Comparison of ENCODE assay signal across 8 cellular contexts in the genomic region with DNA sequence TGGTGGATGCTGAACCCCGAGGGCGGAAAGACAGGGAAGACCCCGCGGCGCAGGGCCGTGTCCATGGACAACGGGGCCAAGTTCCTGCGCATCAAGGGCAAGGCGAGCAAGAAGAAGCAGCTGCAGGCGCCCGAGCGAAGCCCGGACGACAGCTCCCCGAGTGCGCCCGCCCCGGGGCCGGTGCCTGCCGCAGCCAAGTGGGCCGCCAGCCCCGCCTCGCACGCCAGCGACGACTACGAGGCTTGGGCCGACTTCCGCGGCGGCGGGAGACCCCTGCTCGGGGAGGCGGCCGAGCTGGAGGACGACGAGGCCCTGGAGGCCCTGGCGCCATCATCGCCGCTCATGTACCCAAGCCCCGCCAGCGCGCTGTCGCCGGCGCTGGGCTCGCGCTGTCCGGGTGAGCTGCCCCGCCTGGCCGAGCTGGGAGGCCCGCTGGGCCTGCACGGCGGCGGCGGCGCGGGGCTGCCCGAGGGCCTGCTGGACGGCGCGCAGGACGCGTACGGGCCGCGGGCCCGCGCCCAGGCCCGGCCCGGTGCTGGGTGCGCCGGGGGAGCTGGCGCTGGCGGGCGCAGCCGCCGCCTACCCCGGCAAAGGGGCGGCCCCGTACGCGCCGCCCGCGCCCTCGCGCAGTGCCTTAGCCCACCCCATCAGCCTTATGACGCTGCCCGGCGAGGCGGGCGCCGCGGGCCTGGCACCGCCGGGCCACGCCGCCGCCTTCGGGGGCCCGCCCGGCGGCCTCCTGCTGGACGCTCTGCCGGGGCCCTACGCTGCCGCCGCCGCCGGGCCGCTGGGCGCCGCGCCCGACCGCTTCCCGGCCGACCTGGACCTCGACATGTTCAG. TPM values are rescaled to one million over a fixed set of nuclear protein-coding genes. Genes with fewer than 3 reads are reported as not detected.
DNase-seq lines count a peak whose midpoint lies in the region; FAIRE-seq and TF ChIP-seq lines count a peak whose summit lies in the region.

No MANE protein-coding gene starts in this region.

- no peak overlapping the region for H4K12ac ChIP-seq in trophoblast cell (ENCODE audit: low read depth, low read length)

- no CpG with 5 or more reads among the region's 120 CpGs for WGBS in trophoblast cell (ENCODE audit: extremely low coverage, insufficient coverage, insufficient read length)

- peak overlapping the region; percentile 72 for H3K4me3 Mint-ChIP-seq in activated naive CD4-positive, alpha-beta T cell treated with anti-CD3 and anti-CD28 coated beads for 36 hours
- H3K4me3 Mint-ChIP-seq in glutamatergic neuron (ENCODE audit: unreplicated experiment) = peak overlapping the region; percentile 42
- H3K4me3 Mint-ChIP-seq in endothelial cell (ENCODE audit: unreplicated experiment) = no peak overlapping the region

- H3K4ac ChIP-seq in trophoblast cell (ENCODE audit: low read depth, low read length) = no peak overlapping the region

- no peak for FAIRE-seq in GM19239 (lab: Jason Lieb, UNC)

- no TSS peak for BruUV-seq in A673 (replicated peaks; lab: Mats Ljungman, UMichigan)

- peak overlapping the region; percentile 20 for H4K91ac ChIP-seq in trophoblast cell (ENCODE audit: low read depth, low read length)

- H3K27ac ChIP-seq in A673 (ENCODE audit: low read depth, low read length, poor library complexity, severe bottlenecking) (peak overlapping the region; percentile 67), trophoblast cell (ENCODE audit: low read depth, low read length) (no peak overlapping the region)

- H3K4me1 ChIP-seq in A673 (ENCODE audit: insufficient read depth, low read length, poor library complexity, severe bottlenecking) = peaks cover 55% of the 10 kb centered on the region
- peaks cover 14 to 16% of the 10 kb centered on the region in 2 experiments for H3K4me1 ChIP-seq in trophoblast cell (ENCODE audit: control insufficient read depth in 1 of 2, insufficient read depth in 2 of 2, low read length in 2 of 2)

- H3K23ac ChIP-seq in trophoblast cell (ENCODE audit: low read length) = no peak overlapping the region

- peak overlapping the region; percentile 50 for H3K18ac ChIP-seq in trophoblast cell (ENCODE audit: low read length)

- no peaks in the 10 kb centered on the region for H3K9me3 Mint-ChIP-seq in activated naive CD4-positive, alpha-beta T cell treated with anti-CD3 and anti-CD28 coated beads for 36 hours
- H3K9me3 Mint-ChIP-seq in glutamatergic neuron (ENCODE audit: unreplicated experiment) = peaks cover 9% of the 10 kb centered on the region
- H3K9me3 Mint-ChIP-seq in endothelial cell (ENCODE audit: unreplicated experiment) = no peaks in the 10 kb centered on the region

- H3K27me3 Mint-ChIP-seq in activated naive CD4-positive, alpha-beta T cell treated with anti-CD3 and anti-CD28 coated beads for 36 hours (ENCODE audit: low read depth) = peaks cover 59% of the 10 kb centered on the region
- H3K27me3 Mint-ChIP-seq in glutamatergic neuron (ENCODE audit: unreplicated experiment) = peaks cover 27% of the 10 kb centered on the region
- peaks cover 35% of the 10 kb centered on the region for H3K27me3 Mint-ChIP-seq in endothelial cell (ENCODE audit: unreplicated experiment)

- H2BK120ac ChIP-seq in trophoblast cell (ENCODE audit: insufficient read depth, low read length, poor library complexity) = peak overlapping the region; percentile 25

- no peak overlapping the region for H3K9ac ChIP-seq in trophoblast cell (ENCODE audit: low read length)

- H3K4me1 Mint-ChIP-seq in activated naive CD4-positive, alpha-beta T cell treated with anti-CD3 and anti-CD28 coated beads for 36 hours (ENCODE audit: low read depth) = peaks cover 13% of the 10 kb centered on the region
- peaks cover 29% of the 10 kb centered on the region for H3K4me1 Mint-ChIP-seq in glutamatergic neuron (ENCODE audit: low read depth, unreplicated experiment)
- H3K4me1 Mint-ChIP-seq in endothelial cell (ENCODE audit: unreplicated experiment) = peaks cover 4% of the 10 kb centered on the region

- H3K36me3 Mint-ChIP-seq in activated naive CD4-positive, alpha-beta T cell treated with anti-CD3 and anti-CD28 coated beads for 36 hours (ENCODE audit: low read depth) = no peaks in the 10 kb centered on the region
- H3K36me3 Mint-ChIP-seq in glutamatergic neuron (ENCODE audit: unreplicated experiment) = peaks cover 16% of the 10 kb centered on the region
- H3K36me3 Mint-ChIP-seq in endothelial cell (ENCODE audit: low read depth, unreplicated experiment) = peaks cover 13% of the 10 kb centered on the region

- peak overlapping the region; percentile 69 for H3K14ac ChIP-seq in trophoblast cell (ENCODE audit: low read length)

- H3K79me1 ChIP-seq in trophoblast cell (ENCODE audit: low read length) = peaks cover 7% of the 10 kb centered on the region

- no peak overlapping the region for H2AK5ac ChIP-seq in trophoblast cell (ENCODE audit: low read length)

- no peaks in the 10 kb centered on the region for H3K36me3 ChIP-seq in A673 (ENCODE audit: insufficient read depth, low read length, poor library complexity, severe bottlenecking)
- H3K36me3 ChIP-seq in trophoblast cell (ENCODE audit: control insufficient read depth in 1 of 2, insufficient read depth in 2 of 2, low read length in 2 of 2) = peaks cover 2% of the 10 kb centered on the region in 2 experiments

- H3K79me2 ChIP-seq in trophoblast cell (ENCODE audit: control insufficient read depth, insufficient read depth, low read length, poor library complexity) = no peaks in the 10 kb centered on the region

- peak overlapping the region; percentile 46 for H2AFZ ChIP-seq in trophoblast cell (ENCODE audit: insufficient read depth, low read length, poor library complexity)

- no peak for TF ChIP-seq CTCF in A673 (conservative IDR thresholded peaks at IDR 0.05; ENCODE audit: low read depth, low read length)
- no peak for TF ChIP-seq CTCF in glutamatergic neuron (IDR thresholded peaks at IDR 0.05; ENCODE audit: partially characterized antibody, unreplicated experiment)
- TF ChIP-seq CTCF in endothelial cell (IDR thresholded peaks at IDR 0.05; ENCODE audit: unreplicated experiment) = no peak

- CTCF ChIA-PET in A673 (lab: Charles Lee) = no interaction called here
- CTCF ChIA-PET in activated naive CD4-positive, alpha-beta T cell treated with anti-CD3 and anti-CD28 coated beads for 36 hours (lab: Charles Lee) = no interaction called here

- no peak overlapping the region for H2BK5ac ChIP-seq in trophoblast cell (ENCODE audit: low read depth, low read length, poor library complexity)

- intact Hi-C loops in A673 (cut with micrococcal nuclease; ENCODE audit: unreplicated experiment) = no loop called here
- intact Hi-C loops in activated naive CD4-positive, alpha-beta T cell treated with anti-CD3 and anti-CD28 coated beads for 36 hours (cut with micrococcal nuclease) = no loop called here

- H3K4me2 ChIP-seq in trophoblast cell (ENCODE audit: low read length) = peak overlapping the region; percentile 73

- H2BK12ac ChIP-seq in trophoblast cell (ENCODE audit: low read length) = no peak overlapping the region

- no peaks in the 10 kb centered on the region for H3K9me3 ChIP-seq in A673 (ENCODE audit: low read depth, low read length, poor library complexity, severe bottlenecking)
- H3K9me3 ChIP-seq in trophoblast cell (ENCODE audit: insufficient read depth, low read depth, low read length) = peaks cover 7% of the 10 kb centered on the region

- H4K8ac ChIP-seq in trophoblast cell (ENCODE audit: low read depth, low read length) = peak overlapping the region; percentile 52

- POLR2A ChIA-PET in A673 (lab: Charles Lee; ENCODE audit: low non-redundant PET) = interaction anchor here (0.6 kb wide), 1 partner anchor 13 kb away, joined by 3 read pairs; no protein-coding TSS in a partner anchor

- H3K27ac Mint-ChIP-seq in activated naive CD4-positive, alpha-beta T cell treated with anti-CD3 and anti-CD28 coated beads for 36 hours = no peak overlapping the region
- no peak overlapping the region for H3K27ac Mint-ChIP-seq in glutamatergic neuron (ENCODE audit: unreplicated experiment)
- H3K27ac Mint-ChIP-seq in endothelial cell (ENCODE audit: unreplicated experiment) = no peak overlapping the region

- H3K4me3 ChIP-seq in A673 (ENCODE audit: low read depth, low read length, poor library complexity, severe bottlenecking) = peak overlapping the region; percentile 52
- H3K4me3 ChIP-seq in trophoblast cell (ENCODE audit: low read depth, low read length) = peak overlapping the region; percentile 65

- DNase-seq in A673 (ENCODE audit: low spot score) (peak; percentile 63), HT1080 (ENCODE audit: low read depth) (peak; percentile 43), glutamatergic neuron (peak; percentile 52), trophoblast cell (no peak), endothelial cell (ENCODE audit: low spot score) (no peak), 8988T (no peak), GM19239 (ENCODE audit: insufficient read length, low spot score) (no peak)
- DNase-seq in activated naive CD4-positive, alpha-beta T cell treated with anti-CD3 and anti-CD28 coated beads for 36 hours = no peak

- H3K27me3 ChIP-seq in A673 (replicated peaks; ENCODE audit: insufficient read depth, low read depth, low read length, poor library complexity) (no peaks in the 10 kb centered on the region), trophoblast cell (ENCODE audit: insufficient read depth, low read length) (peaks cover 18% of the 10 kb centered on the region)

RNA-seq across cellular contexts. Expression of a gene that starts 20.7 kb away (rescaled TPM):
- 6.1 and 7.6 TPM in 2 replicates for total RNA-seq in A673 (2021)
- total RNA-seq in HT1080 (2014; rRNA removed; shearing (Covaris generic)) = 0.90 and 0.97 TPM in 2 replicates
- polyA plus RNA-seq in HT1080 (2015; cell fraction: cytosol; rRNA removed) = 0.29 and 0.62 TPM in 2 replicates
- polyA plus RNA-seq in HT1080 (2015; cell fraction: nucleus; rRNA removed) = 0.34 and 0.91 TPM in 2 replicates
- total RNA-seq in activated naive CD4-positive, alpha-beta T cell treated with anti-CD3 and anti-CD28 coated beads for 36 hours = under 1 TPM in 1 of 2 experiments, not detected in 1; 0.15 TPM
- total RNA-seq in glutamatergic neuron (ENCODE audit: unreplicated experiment) = 11.7 TPM
- polyA plus RNA-seq in trophoblast cell (2013) = 119 and 130 TPM in 2 replicates
- total RNA-seq in endothelial cell (ENCODE audit: unreplicated experiment) = 0.23 TPM

Comparison
In these comparisons a context has a peak if more than half of its experiments do, and no peak if none do; other contexts are left out.
1. DNase-seq: peak in A673 (single experiment), HT1080 (single experiment) and glutamatergic neuron (single experiment); none in activated naive CD4-positive, alpha-beta T cell treated with anti-CD3 and anti-CD28 coated beads for 36 hours (single experiment), trophoblast cell (0 of 2), endothelial cell (single experiment), 8988T (single experiment) and GM19239 (single experiment).